In genomic region chr10:125822878-125823662, GRCh38 we compare ENCODE assay signal across 8 cellular contexts. TPM values are rescaled to one million over a fixed set of nuclear protein-coding genes. Genes with fewer than 3 reads are reported as not detected.
DNase-seq lines count a peak whose midpoint lies in the region; ATAC-seq and FAIRE-seq lines count a peak whose summit lies in the region.

BCCIP (plus strand) TSS chr10:125823546; CDS start chr10:125823558, 12 bp downstream.
UROS (minus strand) TSS chr10:125823258; CDS start chr10:125816499, 6,759 bp downstream.

- no peak within 1 kb of the TSS for H3K27ac Mint-ChIP-seq in T-helper 17 cell

- H3K36me3 Mint-ChIP-seq in T-helper 17 cell (ENCODE audit: low read depth): peaks cover 3% of the 10 kb centered on the region

- intact Hi-C loops in right cardiac atrium (cut with DNase I): no loop called here

- peak within 1 kb of the TSS; percentile 84 for H3K4me3 ChIP-seq in right cardiac atrium (ENCODE audit: low read length)

- H3K4me1 Mint-ChIP-seq in T-helper 17 cell: peaks cover 18% of the 10 kb centered on the region

- no peaks in the 10 kb centered on the region for H3K27me3 ChIP-seq in right cardiac atrium (ENCODE audit: control insufficient read depth, insufficient read depth)

- FAIRE-seq in urothelium cell line (lab: Jason Lieb, UNC): peak; percentile 20

- WGBS in right cardiac atrium: under 1% methylated on average over 74 of the region's 74 CpGs

- H3K4me3 Mint-ChIP-seq in T-helper 17 cell: no peak within 1 kb of the TSS

- ATAC-seq in GM18499 (IDR thresholded peaks at IDR 0.05; ENCODE audit: insufficient read depth, unreplicated experiment) (peak; percentile 44), HG02943 (IDR thresholded peaks at IDR 0.05; ENCODE audit: low read depth, unreplicated experiment) (peak; percentile 83), T-helper 17 cell (peak; percentile 89), right cardiac atrium (peak; percentile 94)

- H3K27me3 Mint-ChIP-seq in T-helper 17 cell: no peaks in the 10 kb centered on the region

- H3K27ac ChIP-seq in right cardiac atrium (ENCODE audit: low read length): peak within 1 kb of the TSS; percentile 82

- DNase-seq in NCI-H187 (lab: John Stamatoyannopoulos, UW): peak; percentile 74 to 89
- DNase-seq in T-helper 17 cell: peak; percentile 84 to 87 (median 85)
- DNase-seq in amygdala (lab: John Stamatoyannopoulos, UW): peak; percentile 38 to 96 (median 87)
- peak; percentile 94 to 97 (median 96) for DNase-seq in right cardiac atrium
- peak; percentile 55 for DNase-seq in pulmonary artery endothelial cell (ENCODE audit: low read depth, low spot score)
- peak; percentile 94 for DNase-seq in urothelium cell line (ENCODE audit: low spot score)

- H3K9me3 ChIP-seq in T-helper 17 cell (ENCODE audit: control insufficient read depth, low read length, poor library complexity, severe bottlenecking): no peaks in the 10 kb centered on the region
- no peaks in the 10 kb centered on the region for H3K9me3 ChIP-seq in right cardiac atrium (ENCODE audit: control insufficient read depth, low read length)

- peaks cover 6% of the 10 kb centered on the region for H3K4me1 ChIP-seq in right cardiac atrium (ENCODE audit: control insufficient read depth, insufficient read depth, low read length)

RNA-seq across cellular contexts. Expression of gene BCCIP, which starts in this region (rescaled TPM):
- total RNA-seq in T-helper 17 cell: 10 to 100 TPM; 43.2 to 44.9 TPM
- total RNA-seq in right cardiac atrium: 10 to 100 TPM; 44.5 to 52.4 (median 48.0) TPM
- polyA plus RNA-seq in right cardiac atrium: 61.2 TPM
- 49.2 and 74.0 TPM in 2 replicates for total RNA-seq in pulmonary artery endothelial cell

RNA-seq across cellular contexts. Expression of gene UROS, which starts in this region (rescaled TPM):
- total RNA-seq in T-helper 17 cell: 10 to 100 TPM; 29.0 to 30.7 TPM
- 10 to 100 TPM; 57.6 to 81.7 (median 68.5) TPM for total RNA-seq in right cardiac atrium
- polyA plus RNA-seq in right cardiac atrium: 86.1 TPM
- 43.9 and 67.2 TPM in 2 replicates for total RNA-seq in pulmonary artery endothelial cell

Comparison
In these comparisons a context has a peak if more than half of its experiments do, and no peak if none do; other contexts are left out.
1. Peak in every context shown above with its lines: DNase-seq, ATAC-seq, H3K4me3 ChIP-seq and H3K27ac ChIP-seq.
2. ATAC-seq: peak in every context shown above with its lines; median percentile 94 in right cardiac atrium; 89 in T-helper 17 cell; 83 in HG02943; 44 in GM18499.